Comparison of ENCODE assay signal across 11 cellular contexts in genomic region chr6:56671651-56672461, GRCh38. TPM values are rescaled to one million over a fixed set of nuclear protein-coding genes. Genes with fewer than 3 reads are reported as not detected.
DNase-seq lines count a peak whose midpoint lies in the region; ATAC-seq and TF ChIP-seq lines count a peak whose summit lies in the region.
"Had no signal": no experiment of that assay in that cellular context is flagged by ENCODE, and none has a peak within 500 bp of the region (broad histone marks: within the 10 kb centered on the region; RNA-seq: fewer than 3 reads in every experiment).

No MANE protein-coding gene starts in this region.

- no peak overlapping the region for H3K4me3 Mint-ChIP-seq in MCF 10A (ENCODE audit: unreplicated experiment)
- no peak overlapping the region for H3K4me3 Mint-ChIP-seq in activated T-helper 17 cell treated with anti-CD3 and anti-CD28 coated beads, Interleukin-2, amount 50 U/mL, for 72 hours
- H3K4me3 Mint-ChIP-seq: activated B cell treated with CpG ODN at 0.5 μM for 24 hours; central memory CD8-positive, alpha-beta T cell; natural killer cell had no signal

- peaks cover 3% of the 10 kb centered on the region; the same call in 1 of the 2 replicates for H3F3A ChIP-seq in MM.1S (ENCODE audit: insufficient read depth, low read length)

- peak; percentile 47 to 78 (median 69) for ATAC-seq in right lobe of liver
- no peak for ATAC-seq in thoracic aorta (ENCODE audit: insufficient number of reproducible peaks, low FRiP score, low read depth)
- no peak for ATAC-seq in activated T-helper 17 cell treated with anti-CD3 and anti-CD28 coated beads, Interleukin-2, amount 50 U/mL, for 72 hours (replicated peaks)
- ATAC-seq: natural killer cell had no signal

- BruUV-seq in MCF 10A (replicated peaks; lab: Mats Ljungman, UMichigan), result no TSS peak

- in situ Hi-C loops in GM13976 (cut with MboI; ENCODE audit: low sequenced_read_pairs, unreplicated experiment), result no loop called here

- WGBS in right lobe of liver (ENCODE audit: insufficient coverage, low coverage, low lambda C conversion rate, missing lambda C conversion rate), result 30% methylated on average over 4 of the region's 6 CpGs

- peaks cover 14% of the 10 kb centered on the region for H3K36me3 Mint-ChIP-seq in MCF 10A (ENCODE audit: insufficient read depth, unreplicated experiment)
- no peaks in the 10 kb centered on the region for H3K36me3 Mint-ChIP-seq in activated T-helper 17 cell treated with anti-CD3 and anti-CD28 coated beads, Interleukin-2, amount 50 U/mL, for 72 hours (ENCODE audit: low read depth)
- H3K36me3 Mint-ChIP-seq: natural killer cell had no signal

- H3K36me3 ChIP-seq in MM.1S (replicated peaks; ENCODE audit: insufficient read depth, low read length) (no peaks in the 10 kb centered on the region), right lobe of liver (no peaks in the 10 kb centered on the region), thoracic aorta (no peaks in the 10 kb centered on the region)

- H3K27ac Mint-ChIP-seq in MCF 10A (ENCODE audit: low read depth, unreplicated experiment), result peak overlapping the region; percentile 73
- no peak overlapping the region for H3K27ac Mint-ChIP-seq in activated T-helper 17 cell treated with anti-CD3 and anti-CD28 coated beads, Interleukin-2, amount 50 U/mL, for 72 hours
- H3K27ac Mint-ChIP-seq: activated B cell treated with CpG ODN at 0.5 μM for 24 hours, natural killer cell had no signal

- no peaks in the 10 kb centered on the region for H3K9me2 ChIP-seq in MM.1S (replicated peaks; ENCODE audit: insufficient read depth, low read length)

- H3K9ac ChIP-seq in MM.1S (ENCODE audit: low read length), result no peak overlapping the region

- POLR2A ChIA-PET in MCF 10A (lab: Yijun Ruan, JAX), result interaction anchor here (1.1 to 34.6 kb wide), 5 partner anchors 8 to 46 kb away, joined by 4 to 1548 read pairs (median 395); partner anchors contain the start of gene DST

- no peaks in the 10 kb centered on the region for H3K27me3 Mint-ChIP-seq in MCF 10A (ENCODE audit: insufficient read depth, unreplicated experiment)
- H3K27me3 Mint-ChIP-seq in activated T-helper 17 cell treated with anti-CD3 and anti-CD28 coated beads, Interleukin-2, amount 50 U/mL, for 72 hours, result no peaks in the 10 kb centered on the region
- H3K27me3 Mint-ChIP-seq: activated B cell treated with CpG ODN at 0.5 μM for 24 hours; central memory CD8-positive, alpha-beta T cell had no signal

- H3K27me3 ChIP-seq in MM.1S (replicated peaks; ENCODE audit: insufficient read depth, low read length) (no peaks in the 10 kb centered on the region), right lobe of liver (no peaks in the 10 kb centered on the region), thoracic aorta (replicated peaks; ENCODE audit: insufficient read depth) (no peaks in the 10 kb centered on the region)

- H3K4me3 ChIP-seq in MM.1S (ENCODE audit: low read length) (no peak overlapping the region), right lobe of liver (no peak overlapping the region), thoracic aorta (peak overlapping the region; percentile 30)

- H4K20me1 ChIP-seq in MM.1S (ENCODE audit: insufficient read depth, low read length), result no peaks in the 10 kb centered on the region

- DNase-seq in MM.1S (no peak), MCF 10A (ENCODE audit: unreplicated experiment) (no peak), right lobe of liver (peak in 1 of 3 donors; percentile 30), thoracic aorta (ENCODE audit: low spot score) (no peak), NCI-H748 (lab: John Stamatoyannopoulos, UW; ENCODE audit: unreplicated experiment) (no peak), GM13976 (ENCODE audit: low spot score) (no peak), SHP77 (lab: John Stamatoyannopoulos, UW) (no peak)
- DNase-seq: activated B cell treated with CpG ODN at 0.5 μM for 24 hours, natural killer cell had no signal

- peaks cover 21% of the 10 kb centered on the region for H3K4me1 ChIP-seq in MM.1S (ENCODE audit: low read length)
- peaks cover 0 to 28% (median 2%) of the 10 kb centered on the region in 4 donors for H3K4me1 ChIP-seq in right lobe of liver
- H3K4me1 ChIP-seq in thoracic aorta (ENCODE audit: control insufficient read depth in 1 of 2, low read depth in 2 of 2), result peaks cover 34 to 51% of the 10 kb centered on the region in 2 donors

- intact Hi-C loops in MCF 10A (cut with micrococcal nuclease), result loop anchor here (1.0 kb wide), 1 partner anchor 35 kb away; no protein-coding TSS in a partner anchor
- intact Hi-C loops in right lobe of liver (cut with DNase I), result no loop called here

- H3K79me2 ChIP-seq in MM.1S (ENCODE audit: low read length), result peaks cover 26% of the 10 kb centered on the region

- peaks cover 17% of the 10 kb centered on the region for H3K4me1 Mint-ChIP-seq in MCF 10A (ENCODE audit: insufficient read depth, unreplicated experiment)
- H3K4me1 Mint-ChIP-seq in activated T-helper 17 cell treated with anti-CD3 and anti-CD28 coated beads, Interleukin-2, amount 50 U/mL, for 72 hours, result peaks cover 5% of the 10 kb centered on the region
- H3K4me1 Mint-ChIP-seq: activated B cell treated with CpG ODN at 0.5 μM for 24 hours; central memory CD8-positive, alpha-beta T cell; natural killer cell had no signal

- TF ChIP-seq POLR2A in right lobe of liver (IDR thresholded peaks at IDR 0.05), result no peak

- no peak overlapping the region for H3K27ac ChIP-seq in MM.1S (ENCODE audit: low read length)
- peak overlapping the region; percentile 35 to 54 (median 48) for H3K27ac ChIP-seq in right lobe of liver
- peak overlapping the region; percentile 75 to 77 for H3K27ac ChIP-seq in thoracic aorta

- CTCF ChIA-PET in MCF 10A (lab: Yijun Ruan, JAX), result interaction anchor here (0.5 to 3.2 kb wide), 11 partner anchors 9 to 156 kb away, joined by 3 to 28 read pairs (median 6); partner anchors contain the start of gene DST

- H3K9me3 ChIP-seq in MM.1S (replicated peaks; ENCODE audit: insufficient read depth, low read length) (no peaks in the 10 kb centered on the region), right lobe of liver (no peaks in the 10 kb centered on the region), thoracic aorta (no peaks in the 10 kb centered on the region)

- peak overlapping the region; percentile 11; the same call in 1 of the 2 replicates for H3K4me2 ChIP-seq in MM.1S (ENCODE audit: low read depth, low read length)

- H3K9me3 Mint-ChIP-seq in MCF 10A (ENCODE audit: unreplicated experiment), result no peaks in the 10 kb centered on the region
- no peaks in the 10 kb centered on the region for H3K9me3 Mint-ChIP-seq in activated T-helper 17 cell treated with anti-CD3 and anti-CD28 coated beads, Interleukin-2, amount 50 U/mL, for 72 hours
- H3K9me3 Mint-ChIP-seq: activated B cell treated with CpG ODN at 0.5 μM for 24 hours; central memory CD8-positive, alpha-beta T cell; natural killer cell had no signal

- no peak overlapping the region for H2AFZ ChIP-seq in MM.1S (ENCODE audit: low read length)

- TF ChIP-seq CTCF in MM.1S (IDR thresholded peaks at IDR 0.05; ENCODE audit: low read length) (no peak), MCF 10A (IDR thresholded peaks at IDR 0.05; ENCODE audit: unreplicated experiment) (no peak), right lobe of liver (IDR thresholded peaks at IDR 0.05) (no peak), thoracic aorta (IDR thresholded peaks at IDR 0.05) (no peak), GM13976 (IDR thresholded peaks at IDR 0.05; ENCODE audit: borderline replicate concordance, control extremely low read depth, extremely low read depth, insufficient read depth, missing control alignments) (no peak)

RNA-seq across cellular contexts. Expression of gene DST, which starts 29.2 kb away (rescaled TPM):
- total RNA-seq in MCF 10A (2022), result 356 and 370 TPM in 2 replicates
- 100 to 1,000 TPM in 5 of 6 experiments, 10 to 100 TPM in 1; 92.1 to 207 (median 156) TPM for total RNA-seq in right lobe of liver
- total RNA-seq in thoracic aorta, result 100 to 1,000 TPM; 443 to 489 TPM
- total RNA-seq in activated T-helper 17 cell treated with anti-CD3 and anti-CD28 coated beads, Interleukin-2, amount 50 U/mL, for 72 hours, result 10 to 100 TPM; 15.4 to 36.6 TPM

Comparison
In these comparisons a context has a peak if more than half of its experiments do, and no peak if none do; other contexts are left out.
1. ATAC-seq: peak in right lobe of liver (4 of 4); none in thoracic aorta (single experiment) and activated T-helper 17 cell treated with anti-CD3 and anti-CD28 coated beads, Interleukin-2, amount 50 U/mL, for 72 hours (single experiment).